In the genomic region with DNA sequence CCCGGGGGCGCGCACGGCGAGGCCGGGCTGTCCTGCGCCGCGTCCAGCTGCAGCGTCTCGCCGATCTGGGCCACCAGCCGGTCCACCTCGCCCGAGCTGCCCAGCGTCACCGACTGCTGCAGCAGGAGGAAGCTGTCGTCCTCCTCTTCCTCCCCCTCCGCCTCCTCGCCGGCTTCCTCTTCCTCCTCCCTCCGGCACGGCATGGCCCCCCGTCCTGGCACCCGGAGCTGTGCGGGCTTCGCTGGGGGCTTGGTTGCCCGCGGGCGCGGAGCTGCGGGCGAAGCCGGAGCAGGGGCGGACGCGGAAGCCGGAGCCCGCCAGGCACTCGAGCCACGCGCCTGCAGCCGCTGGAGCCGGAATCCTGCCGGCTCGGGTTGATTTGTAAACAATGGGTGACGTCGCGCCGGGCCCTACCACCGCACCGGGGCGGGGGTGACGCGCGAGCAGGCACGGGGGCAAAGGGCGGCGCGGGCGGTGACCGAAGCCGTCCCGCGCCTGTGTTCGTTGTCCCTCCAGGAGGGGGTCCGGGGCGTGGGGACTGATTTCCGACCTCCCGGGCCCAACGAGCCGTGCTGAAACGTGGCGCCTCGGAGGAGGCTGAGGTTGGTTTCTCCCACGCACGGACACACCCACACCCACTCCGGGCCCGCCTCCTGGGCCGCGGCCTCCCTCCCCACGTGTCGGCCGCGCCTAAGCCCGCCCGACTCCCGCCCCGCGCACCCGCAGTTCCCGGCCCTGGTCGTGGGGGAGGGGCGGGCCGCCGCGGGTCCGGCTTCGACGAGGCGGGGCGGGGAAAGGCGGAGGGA, we compare ENCODE assay signal across 8 cellular contexts. TPM values are rescaled to one million over a fixed set of nuclear protein-coding genes. Genes with fewer than 3 reads are reported as not detected.
DNase-seq lines count a peak whose midpoint lies in the region; ATAC-seq and TF ChIP-seq lines count a peak whose summit lies in the region.

Gene FRAT2 (minus strand): TSS at position 360 of the 806 bp plus-strand sequence. CDS start 157 bp downstream, at position 203.

- H3K9me3 ChIP-seq in left lung: no peaks in the 10 kb centered on the region

- H3K4me3 ChIP-seq in left lung: peak within 1 kb of the TSS; percentile 80 to 91

- ATAC-seq in GM19035 (IDR thresholded peaks at IDR 0.05; ENCODE audit: unreplicated experiment): peak; percentile 84
- ATAC-seq in HG03280 (IDR thresholded peaks at IDR 0.05; ENCODE audit: unreplicated experiment): peak; percentile 85
- ATAC-seq in left lung: peak; percentile 92

- H3K27ac ChIP-seq in left lung: peak within 1 kb of the TSS; percentile 95 to 99

- no peak for TF ChIP-seq CTCF in left lung (IDR thresholded peaks at IDR 0.05)

- intact Hi-C loops in left lung (cut with DNase I): loop anchor here in 1 of 2 donors (5.0 kb wide), 1 partner anchor 57 kb away; no protein-coding TSS in a partner anchor

- H3K27me3 ChIP-seq in left lung: no peaks in the 10 kb centered on the region

- DNase-seq in Ammon's horn (ENCODE audit: low spot score): peak; percentile 94
- peak; percentile 90 for DNase-seq in NCI-H510A treated with DMSO at 0.1 percent for 48 hours (lab: John Stamatoyannopoulos, UW)
- peak; percentile 84 for DNase-seq in activated CD4-positive, alpha-beta T cell treated with anti-CD3 and anti-CD28 coated beads, Interleukin-2, amount 50 U/mL, for 1 hour
- peak; percentile 90 for DNase-seq in cortex of kidney (lab: John Stamatoyannopoulos, UW)
- peak; percentile 92 to 98 for DNase-seq in left lung
- peak; percentile 85 to 89 for DNase-seq in stimulated activated CD4-positive, alpha-beta T cell treated with anti-CD3 and anti-CD28 coated beads, Interleukin-2, amount 100 ng/mL, for 24 hours

- H3K36me3 ChIP-seq in left lung: peaks cover 0 to 16% of the 10 kb centered on the region in 2 donors

- H3K4me1 ChIP-seq in left lung: peaks cover 17 to 58% of the 10 kb centered on the region in 2 donors

RNA-seq across cellular contexts. Expression of gene FRAT2, which starts in this region (rescaled TPM):
- 10 to 100 TPM; 12.8 to 30.2 TPM for total RNA-seq in left lung

Comparison
In these comparisons a context has a peak if more than half of its experiments do, and no peak if none do; other contexts are left out.
1. Peak in every context shown above with its lines: DNase-seq, ATAC-seq, H3K4me3 ChIP-seq and H3K27ac ChIP-seq.